In the genomic region with DNA sequence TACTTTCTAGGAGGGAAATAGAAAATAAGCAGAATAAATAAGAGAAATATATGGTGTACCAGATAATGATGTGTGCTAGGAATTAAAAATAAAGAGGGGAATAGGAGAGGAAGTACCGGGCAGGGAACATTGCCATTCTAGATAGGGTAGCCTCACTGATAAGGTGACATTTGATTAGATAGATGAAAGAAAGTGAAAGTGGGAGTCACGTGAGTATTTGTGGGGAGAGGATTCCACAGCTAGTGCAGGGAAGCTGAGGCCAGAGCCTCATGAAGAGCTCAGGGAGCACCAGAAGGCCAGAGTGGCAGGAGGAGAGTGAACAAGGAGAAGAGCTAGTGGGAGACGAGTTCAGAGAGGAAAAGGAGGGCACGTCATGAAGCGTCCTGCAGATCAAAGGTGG, we compare ENCODE assay signal across 16 cellular contexts.
"Had no signal": no experiment of that assay in that cellular context is flagged by ENCODE, and none has a peak within 500 bp of the region (broad histone marks: within the 10 kb centered on the region; RNA-seq: fewer than 3 reads in every experiment).

No MANE protein-coding gene starts in this region.

- H3K4me3 ChIP-seq: cardiac muscle cell, lower lobe of right lung, pancreas, right lobe of liver, spleen, tibial artery, uterus had no signal

- H3K27me3 ChIP-seq: cardiac muscle cell, pancreas, right lobe of liver, spleen, tibial artery, uterus had no signal

- H3K9me3 ChIP-seq: lower lobe of right lung, pancreas, right lobe of liver, uterus had no signal

- H3K27ac ChIP-seq: cardiac muscle cell, foreskin keratinocyte, lower lobe of right lung, pancreas, right lobe of liver, spleen, tibial artery, uterus had no signal

- H3K36me3 ChIP-seq: cardiac muscle cell, lower lobe of right lung, pancreas, right lobe of liver, spleen, tibial artery, uterus had no signal

- ATAC-seq: activated T-cell treated with anti-CD3 and anti-CD28 coated beads, Interleukin-2, amount 50 U/mL, for 72 hours; foreskin keratinocyte; lower lobe of right lung; pancreas; right lobe of liver; stimulated activated memory B cell treated with anti-CD40 and anti-IgM and Interleukin-4, amounts not matched to agents 10 μg/mL and 1 μg/mL and 100 μg/mL, for 72 hours had no signal

- DNase-seq: activated CD4-positive, alpha-beta T cell treated with anti-CD3 and anti-CD28 coated beads, Interleukin-2, amount 50 U/mL, for 4 hours; activated gamma-delta T cell; activated T-cell treated with anti-CD3 and anti-CD28 coated beads, Interleukin-2, amount 50 U/mL, for 72 hours; foreskin keratinocyte; hypothalamus; lower lobe of right lung; pancreas; right lobe of liver; spleen; stimulated activated CD4-positive, alpha-beta T cell treated with anti-CD3 and anti-CD28 coated beads, Interleukin-4, amount 100 ng/mL, for 4 hours; tibial artery; uterus had no signal

- H3K36me3 Mint-ChIP-seq: stimulated activated memory B cell treated with anti-CD40 and anti-IgM and Interleukin-4, amounts not matched to agents 10 μg/mL and 1 μg/mL and 100 μg/mL, for 72 hours had no signal

- H3K4me3 Mint-ChIP-seq: activated naive CD8-positive, alpha-beta T cell; activated T-cell treated with anti-CD3 and anti-CD28 coated beads, Interleukin-2, amount 50 U/mL, for 72 hours; stimulated activated memory B cell treated with anti-CD40 and anti-IgM and Interleukin-4, amounts not matched to agents 10 μg/mL and 1 μg/mL and 100 μg/mL, for 72 hours; T-helper 2 cell treated with Interferon-gamma antibody and Interleukin-4, amounts not matched to agents 5 μg/mL and 100 μg/mL, for 36 hours had no signal

- H3K27ac Mint-ChIP-seq: activated naive CD8-positive, alpha-beta T cell; activated T-cell treated with anti-CD3 and anti-CD28 coated beads, Interleukin-2, amount 50 U/mL, for 72 hours; stimulated activated memory B cell treated with anti-CD40 and anti-IgM and Interleukin-4, amounts not matched to agents 10 μg/mL and 1 μg/mL and 100 μg/mL, for 72 hours; T-helper 2 cell treated with Interferon-gamma antibody and Interleukin-4, amounts not matched to agents 5 μg/mL and 100 μg/mL, for 36 hours had no signal

- H3K4me1 ChIP-seq: foreskin keratinocyte, right lobe of liver had no signal
